Comparison of ENCODE assay signal across 26 cellular contexts in genomic region chr6:105510746-105511145, GRCh38.
A peak's percentile ranks its signal among the peaks of the same experiment; 100 is the strongest.
DNase-seq lines count a peak whose midpoint lies in the region; ATAC-seq, FAIRE-seq and TF ChIP-seq lines count a peak whose summit lies in the region.
"Had no signal": no experiment of that assay in that cellular context is flagged by ENCODE, and none has a peak within 500 bp of the region (broad histone marks: within the 10 kb centered on the region; RNA-seq: fewer than 3 reads in every experiment).

No MANE protein-coding gene starts in this region.

- H3K27ac ChIP-seq in Panc1 (ENCODE audit: low read length): peak overlapping the region; percentile 41; the same call in 1 of the 2 replicates
- no peak overlapping the region for H3K27ac ChIP-seq in GM23338 (ENCODE audit: low read depth)
- H3K27ac ChIP-seq: testis, VCaP had no signal

- no peaks in the 10 kb centered on the region for H4K20me1 ChIP-seq in GM23338 (replicated peaks; ENCODE audit: insufficient read depth)

- H3K9me3 ChIP-seq in Panc1 (ENCODE audit: control insufficient read depth, insufficient read depth, low read depth, low read length): no peaks in the 10 kb centered on the region
- H3K9me3 ChIP-seq: mucosa of descending colon, testis, uterus had no signal

- no TSS peak for BruUV-seq in Panc1 (replicated peaks; lab: Mats Ljungman, UMichigan)

- no peak overlapping the region for H3K4me2 ChIP-seq in GM23338

- no peak overlapping the region for H3K4me3 ChIP-seq in AG10803 (ENCODE audit: low read length)
- no peak overlapping the region for H3K4me3 ChIP-seq in Panc1 (ENCODE audit: low read depth in 2 of 2, low read length in 2 of 2)
- no peak overlapping the region for H3K4me3 ChIP-seq in GM23338
- H3K4me3 ChIP-seq: mucosa of descending colon, testis, uterus had no signal

- CTCF ChIA-PET in Panc1 (lab: Charles Lee): no interaction called here

- no peak overlapping the region for H2AFZ ChIP-seq in GM23338

- in situ Hi-C loops in Panc1 (cut with HindIII; ENCODE audit: low pct_unique_long_range_greater_than_20kb, low sequenced_read_pairs): no loop called here

- H3K4me3 Mint-ChIP-seq in GM23338: no peak overlapping the region
- H3K4me3 Mint-ChIP-seq: activated CD4-positive, alpha-beta T cell treated with anti-CD3 and anti-CD28 coated beads, Interleukin-2, amount 10 ng/mL, durations not matched to agents 7 days and 5 days; B cell; stimulated activated naive B cell treated with anti-CD40 and anti-IgM and Interleukin-4, amounts not matched to agents 10 μg/mL and 1 μg/mL and 100 μg/mL, for 72 hours had no signal

- H3F3A ChIP-seq in GM23338 (replicated peaks; ENCODE audit: low read depth): no peaks in the 10 kb centered on the region

- POLR2A ChIA-PET in Panc1 (lab: Charles Lee): no interaction called here

- no peaks in the 10 kb centered on the region for H3K36me3 ChIP-seq in Panc1 (ENCODE audit: control insufficient read depth, insufficient read depth, low read length)
- no peaks in the 10 kb centered on the region for H3K36me3 ChIP-seq in GM23338 (ENCODE audit: insufficient read depth)
- H3K36me3 ChIP-seq: uterus had no signal

- no peak overlapping the region for H3K27ac Mint-ChIP-seq in GM23338
- H3K27ac Mint-ChIP-seq: activated CD4-positive, alpha-beta T cell treated with anti-CD3 and anti-CD28 coated beads, Interleukin-2, amount 10 ng/mL, durations not matched to agents 7 days and 5 days; activated T-helper 2 cell treated with anti-CD3 and anti-CD28 coated beads, Interferon-gamma antibody, Interleukin-2, Interleukin-4, amounts not matched to agents 10 μg/mL and 5 μg/mL and 100 μg/mL, durations not matched to agents 14 hours and 24 hours and 36 hours; B cell; stimulated activated naive B cell treated with anti-CD40 and anti-IgM and Interleukin-4, amounts not matched to agents 10 μg/mL and 1 μg/mL and 100 μg/mL, for 72 hours had no signal

- H3K27me3 ChIP-seq in Panc1 (ENCODE audit: control insufficient read depth, insufficient read depth, low read length): no peaks in the 10 kb centered on the region
- H3K27me3 ChIP-seq in GM23338 (ENCODE audit: insufficient read depth): no peaks in the 10 kb centered on the region
- H3K27me3 ChIP-seq: testis, uterus had no signal

- peaks cover 6% of the 10 kb centered on the region for H3K4me1 Mint-ChIP-seq in GM23338
- H3K4me1 Mint-ChIP-seq: B cell; stimulated activated naive B cell treated with anti-CD40 and anti-IgM and Interleukin-4, amounts not matched to agents 10 μg/mL and 1 μg/mL and 100 μg/mL, for 72 hours had no signal

- ATAC-seq in Panc1 (no peak), sciatic nerve (peak; percentile 59), GM18909 (IDR thresholded peaks at IDR 0.05; ENCODE audit: poor library complexity, unreplicated experiment) (no peak), HG03025 (IDR thresholded peaks at IDR 0.05; ENCODE audit: low FRiP score, unreplicated experiment) (no peak), GM23338 (no peak)
- ATAC-seq: stimulated activated naive B cell treated with anti-CD40 and anti-IgM and Interleukin-4, amounts not matched to agents 10 μg/mL and 1 μg/mL and 100 μg/mL, for 72 hours had no signal

- H3K79me2 ChIP-seq in GM23338 (replicated peaks; ENCODE audit: insufficient read depth): no peaks in the 10 kb centered on the region

- no peaks in the 10 kb centered on the region for H3K27me3 Mint-ChIP-seq in GM23338 (ENCODE audit: insufficient read depth, low read depth, poor library complexity)

- TF ChIP-seq CTCF in AG10803 (conservative IDR thresholded peaks at IDR 0.05; ENCODE audit: low read length) (no peak), Panc1 (IDR thresholded peaks at IDR 0.05) (no peak), GM23338 (conservative IDR thresholded peaks at IDR 0.05; ENCODE audit: low read depth in 2 of 2) (no peak)

- peaks cover 6% of the 10 kb centered on the region for H3K9me2 ChIP-seq in GM23338 (ENCODE audit: insufficient read depth)

- H3K4me1 ChIP-seq in Panc1 (ENCODE audit: control insufficient read depth, insufficient read depth, low read length): 0 out of 2 replicates have a peak, but pooled peaks cover 4% of the 10 kb centered on the region
- H3K4me1 ChIP-seq in GM23338 (ENCODE audit: insufficient read depth): 0 out of 2 replicates have a peak, but pooled peaks cover 5% of the 10 kb centered on the region
- H3K4me1 ChIP-seq: testis, uterus had no signal

- DNase-seq in AG10803 (ENCODE audit: low read depth) (peak; percentile 75), Panc1 (ENCODE audit: low read depth, low spot score) (no peak), sciatic nerve (ENCODE audit: low spot score) (no peak), GM23338 (ENCODE audit: low spot score) (no peak)
- DNase-seq in stimulated activated CD4-positive, alpha-beta T cell treated with anti-CD3 and anti-CD28 coated beads, Interleukin-12 subunit alpha, Interleukin-12 subunit beta, amount 100 ng/mL, for 4 hours: no peak
- DNase-seq: activated CD4-positive, alpha-beta T cell treated with anti-CD3 and anti-CD28 coated beads, Interleukin-2, amount 10 ng/mL, durations not matched to agents 7 days and 5 days; cortex of kidney; DMS79 treated with DMSO at 0.1 percent for 48 hours; foreskin melanocyte; H7; mucosa of descending colon; NCI-H1417; NCI-H510A; stimulated activated CD4-positive, alpha-beta T cell treated with anti-CD3 and anti-CD28 coated beads, Interleukin-2, amount 100 ng/mL, for 24 hours; stimulated activated naive B cell treated with anti-CD40 and anti-IgM and Interleukin-4, amounts not matched to agents 10 μg/mL and 1 μg/mL and 100 μg/mL, for 72 hours; T-helper 2 cell; testis; uterus had no signal

- FAIRE-seq in endometrium (lab: Jason Lieb, UNC): peak; percentile 26
- FAIRE-seq: bronchial epithelial cell, HepG2 had no signal

- H3K36me3 Mint-ChIP-seq in GM23338 (ENCODE audit: low read depth): no peaks in the 10 kb centered on the region
- H3K36me3 Mint-ChIP-seq: stimulated activated naive B cell treated with anti-CD40 and anti-IgM and Interleukin-4, amounts not matched to agents 10 μg/mL and 1 μg/mL and 100 μg/mL, for 72 hours had no signal

- H3K9me3 Mint-ChIP-seq in GM23338: no peaks in the 10 kb centered on the region
- H3K9me3 Mint-ChIP-seq: activated T-helper 2 cell treated with anti-CD3 and anti-CD28 coated beads, Interferon-gamma antibody, Interleukin-2, Interleukin-4, amounts not matched to agents 10 μg/mL and 5 μg/mL and 100 μg/mL, durations not matched to agents 14 hours and 24 hours and 36 hours; stimulated activated naive B cell treated with anti-CD40 and anti-IgM and Interleukin-4, amounts not matched to agents 10 μg/mL and 1 μg/mL and 100 μg/mL, for 72 hours had no signal

- intact Hi-C loops in Panc1 (cut with micrococcal nuclease; ENCODE audit: unreplicated experiment) (no loop called here), sciatic nerve (cut with DNase I) (no loop called here)
